In the genomic region with DNA sequence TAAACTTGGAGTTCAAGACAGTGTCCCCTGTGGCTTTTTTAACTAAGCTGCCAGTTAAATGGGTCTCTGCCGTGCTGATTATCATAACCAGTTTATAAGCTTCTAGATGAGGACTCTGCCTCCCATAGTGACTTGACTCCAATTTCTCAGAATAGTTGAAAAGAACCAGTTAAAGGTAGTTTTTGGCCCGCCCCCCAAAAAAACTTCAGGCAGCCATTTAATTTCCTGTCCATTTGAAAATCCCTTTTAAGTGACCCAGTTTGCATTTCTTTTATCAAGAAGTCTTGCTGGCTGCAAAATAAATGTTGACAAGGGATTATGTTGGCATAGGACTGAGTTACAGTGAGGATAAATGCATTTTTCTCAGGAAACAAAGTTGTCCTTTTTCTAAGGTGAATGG, we compare ENCODE assay signal across 1 cellular context.
TF ChIP-seq lines count a peak whose summit lies in the region.

No MANE protein-coding gene starts in this region.

TF ChIP-seq in GM12878, 131 proteins besides CTCF, POLR2A, EP300 and RAD21 (continued from another document):
- TF ChIP-seq, protein P1, sequence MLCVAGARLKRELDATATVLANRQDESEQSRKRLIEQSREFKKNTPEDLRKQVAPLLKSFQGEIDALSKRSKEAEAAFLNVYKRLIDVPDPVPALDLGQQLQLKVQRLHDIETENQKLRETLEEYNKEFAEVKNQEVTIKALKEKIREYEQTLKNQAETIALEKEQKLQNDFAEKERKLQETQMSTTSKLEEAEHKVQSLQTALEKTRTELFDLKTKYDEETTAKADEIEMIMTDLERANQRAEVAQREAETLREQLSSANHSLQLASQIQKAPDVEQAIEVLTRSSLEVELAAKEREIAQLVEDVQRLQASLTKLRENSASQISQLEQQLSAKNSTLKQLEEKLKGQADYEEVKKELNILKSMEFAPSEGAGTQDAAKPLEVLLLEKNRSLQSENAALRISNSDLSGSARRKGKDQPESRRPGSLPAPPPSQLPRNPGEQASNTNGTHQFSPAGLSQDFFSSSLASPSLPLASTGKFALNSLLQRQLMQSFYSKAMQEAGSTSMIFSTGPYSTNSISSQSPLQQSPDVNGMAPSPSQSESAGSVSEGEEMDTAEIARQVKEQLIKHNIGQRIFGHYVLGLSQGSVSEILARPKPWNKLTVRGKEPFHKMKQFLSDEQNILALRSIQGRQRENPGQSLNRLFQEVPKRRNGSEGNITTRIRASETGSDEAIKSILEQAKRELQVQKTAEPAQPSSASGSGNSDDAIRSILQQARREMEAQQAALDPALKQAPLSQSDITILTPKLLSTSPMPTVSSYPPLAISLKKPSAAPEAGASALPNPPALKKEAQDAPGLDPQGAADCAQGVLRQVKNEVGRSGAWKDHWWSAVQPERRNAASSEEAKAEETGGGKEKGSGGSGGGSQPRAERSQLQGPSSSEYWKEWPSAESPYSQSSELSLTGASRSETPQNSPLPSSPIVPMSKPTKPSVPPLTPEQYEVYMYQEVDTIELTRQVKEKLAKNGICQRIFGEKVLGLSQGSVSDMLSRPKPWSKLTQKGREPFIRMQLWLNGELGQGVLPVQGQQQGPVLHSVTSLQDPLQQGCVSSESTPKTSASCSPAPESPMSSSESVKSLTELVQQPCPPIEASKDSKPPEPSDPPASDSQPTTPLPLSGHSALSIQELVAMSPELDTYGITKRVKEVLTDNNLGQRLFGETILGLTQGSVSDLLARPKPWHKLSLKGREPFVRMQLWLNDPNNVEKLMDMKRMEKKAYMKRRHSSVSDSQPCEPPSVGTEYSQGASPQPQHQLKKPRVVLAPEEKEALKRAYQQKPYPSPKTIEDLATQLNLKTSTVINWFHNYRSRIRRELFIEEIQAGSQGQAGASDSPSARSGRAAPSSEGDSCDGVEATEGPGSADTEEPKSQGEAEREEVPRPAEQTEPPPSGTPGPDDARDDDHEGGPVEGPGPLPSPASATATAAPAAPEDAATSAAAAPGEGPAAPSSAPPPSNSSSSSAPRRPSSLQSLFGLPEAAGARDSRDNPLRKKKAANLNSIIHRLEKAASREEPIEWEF (IDR thresholded peaks at IDR 0.05; ENCODE audit: insufficient replicate concordance, low read depth, low read length) = no peak
- TF ChIP-seq LARP7 (IDR thresholded peaks at IDR 0.05) (peak; percentile 24; the same call in 1 of the 2 replicates), SMARCA5 (IDR thresholded peaks at IDR 0.05) (no peak)
